ENCODE assay signal across 13 cellular contexts in the genomic region with DNA sequence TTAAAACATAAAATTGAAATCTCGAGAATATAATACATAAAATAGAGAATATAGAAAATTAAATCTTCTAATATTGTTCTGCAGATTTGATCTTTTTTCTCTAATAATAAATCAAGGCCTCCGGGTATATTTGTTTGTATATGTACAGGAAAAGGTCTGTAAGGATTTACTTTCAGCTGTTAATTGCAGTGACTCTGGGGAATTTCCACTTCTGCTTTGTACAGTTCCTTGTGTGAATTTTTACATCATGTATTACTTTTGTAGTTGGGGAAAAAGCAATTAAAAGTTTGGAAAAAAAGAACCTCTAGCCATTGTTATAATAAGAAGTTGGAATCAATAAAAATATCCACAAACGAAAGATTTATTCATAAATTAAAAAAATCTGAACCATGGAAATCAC. TPM values are rescaled to one million over a fixed set of nuclear protein-coding genes. Genes with fewer than 3 reads are reported as not detected.
DNase-seq lines count a peak whose midpoint lies in the region; FAIRE-seq and TF ChIP-seq lines count a peak whose summit lies in the region.
"Not testable (repeated sequence)": the region's sequence is repeated elsewhere in the genome, so short reads cannot be mapped to it uniquely, and the experiment has no call there.
"Had no signal": no experiment of that assay in that cellular context is flagged by ENCODE, and none has a peak within 500 bp of the region (broad histone marks: within the 10 kb centered on the region; RNA-seq: fewer than 3 reads in every experiment).

No MANE protein-coding gene starts in this region.

- TF ChIP-seq EP300 in suprapubic skin (IDR thresholded peaks at IDR 0.05): not testable (repeated sequence)

- peak overlapping the region; percentile 97 for H3K27ac ChIP-seq in KMS-11
- peak overlapping the region in 16 of 21 experiments; percentile 54 to 90 (median 80) for H3K27ac ChIP-seq in skin epidermis
- peak overlapping the region; percentile 83 for H3K27ac ChIP-seq in suprapubic skin

- TF ChIP-seq CTCF in KMS-11 (conservative IDR thresholded peaks at IDR 0.05; ENCODE audit: low read depth, low read length); suprapubic skin (IDR thresholded peaks at IDR 0.05): not testable (repeated sequence)

- H3K4me3 ChIP-seq in KMS-11 (IDR thresholded peaks at IDR 0.05; ENCODE audit: insufficient read depth, low read depth, low read length); skin epidermis; suprapubic skin: not testable (repeated sequence)

- H3K27me3 ChIP-seq in KMS-11 (ENCODE audit: insufficient read depth, low read depth); suprapubic skin: not testable (repeated sequence)

- peak; percentile 94 for FAIRE-seq in A204.1 (lab: Jason Lieb, UNC)
- FAIRE-seq in TTC549 (lab: Jason Lieb, UNC): peak; percentile 51
- FAIRE-seq in frontal cortex (lab: Jason Lieb, UNC): peak; percentile 81

- not testable (repeated sequence) for H3K36me3 ChIP-seq in KMS-11 (ENCODE audit: insufficient read depth); suprapubic skin

- not testable (repeated sequence) for H3K9ac ChIP-seq in KMS-11

- H3K4me1 ChIP-seq in KMS-11 (ENCODE audit: low read depth, poor library complexity, severe bottlenecking) (peaks cover 63% of the 10 kb centered on the region), suprapubic skin (peaks cover 15% of the 10 kb centered on the region)

- 53% methylated on average over 3 of the region's 3 CpGs for WGBS in suprapubic skin

- not testable (repeated sequence) for TF ChIP-seq POLR2A in suprapubic skin (IDR thresholded peaks at IDR 0.05)

- not testable (repeated sequence) for H3K9me3 ChIP-seq in suprapubic skin

- H4K20me1 ChIP-seq in KMS-11 (ENCODE audit: insufficient read depth): not testable (repeated sequence)

- DNase-seq in CD1c-positive myeloid dendritic cell (ENCODE audit: extremely low spot score) (peak; percentile 58), NOMO-1 treated with DMSO at 0.1 percent for 48 hours (lab: John Stamatoyannopoulos, UW; ENCODE audit: unreplicated experiment) (peak; percentile 36)
- not testable (repeated sequence) for DNase-seq in frontal cortex (ENCODE audit: low spot score in 2 of 2); suprapubic skin (ENCODE audit: low spot score in 2 of 2)

- H3K4me2 ChIP-seq in KMS-11: not testable (repeated sequence)

- not testable (repeated sequence) for H3K79me2 ChIP-seq in KMS-11 (ENCODE audit: insufficient read depth, low read depth)

- not testable (repeated sequence) for H2AFZ ChIP-seq in KMS-11 (ENCODE audit: low read depth)

RNA-seq across cellular contexts. Expression of gene CD8B2, which starts 23.6 kb away (rescaled TPM):
- total RNA-seq in frontal cortex (under 0.01 TPM), suprapubic skin (under 1 TPM in 1 of 4 donors, not detected in 3; 0.55 TPM)
- total RNA-seq: B cell; CD4-positive, alpha-beta memory T cell; Daoy; H7; IMR-90 had no signal

RNA-seq across cellular contexts. Expression of gene RGPD3, which starts 42.6 kb away (rescaled TPM):
- 1.2 TPM for total RNA-seq in frontal cortex
- 1 to 10 TPM in 2 of 4 donors, under 1 TPM in 2; 0.30 to 2.1 (median 0.74) TPM for total RNA-seq in suprapubic skin
